Comparison of ENCODE assay signal across 8 cellular contexts in genomic region chr2:111725742-111726141, GRCh38.
DNase-seq lines count a peak whose midpoint lies in the region; ATAC-seq, FAIRE-seq and TF ChIP-seq lines count a peak whose summit lies in the region.
"Not testable (repeated sequence)": the region's sequence is repeated elsewhere in the genome, so short reads cannot be mapped to it uniquely, and the experiment has no call there.

No MANE protein-coding gene starts in this region.

- TF ChIP-seq CTCF in GM10248 (IDR thresholded peaks at IDR 0.05; ENCODE audit: control extremely low read depth, extremely low read depth, low read depth, missing control alignments) (peak; percentile 36), bronchial epithelial cell (IDR thresholded peaks at IDR 0.05; ENCODE audit: insufficient read depth, low read length, severe bottlenecking) (peak; percentile 41), heart left ventricle (IDR thresholded peaks at IDR 0.05) (peak in 3 of 12 donors; percentile 18 to 38 (median 23))
- not testable (repeated sequence) for TF ChIP-seq CTCF in activated B cell treated with CpG ODN at 0.5 μM for 24 hours (IDR thresholded peaks at IDR 0.05)

- H3K36me3 Mint-ChIP-seq in activated B cell treated with CpG ODN at 0.5 μM for 24 hours (ENCODE audit: low read depth); natural killer cell treated with Interleukin-12 subunit alpha and Interleukin-12 subunit beta and Interleukin-15 and Interleukin-18, amount 100 ng/mL, for 72 hours: not testable (repeated sequence)

- H3K4me3 ChIP-seq in bronchial epithelial cell (ENCODE audit: low read depth, low read length); heart left ventricle: not testable (repeated sequence)

- WGBS in heart left ventricle, 4 donors, result 82 to 86% (median 85%) methylated on average over 3 to 4 of the region's 6 CpGs; no CpG with 5 or more reads in 1 of the 4 donors

- H3K27ac ChIP-seq in heart left ventricle, result not testable (repeated sequence)

- POLR2A ChIA-PET in GM10248 (lab: Yijun Ruan, JAX); activated B cell treated with CpG ODN at 0.5 μM for 24 hours (lab: Charles Lee): not testable (repeated sequence)

- H3K36me3 ChIP-seq in bronchial epithelial cell (ENCODE audit: control insufficient read depth, insufficient read depth, low read length); heart left ventricle: not testable (repeated sequence)

- H3K27me3 Mint-ChIP-seq in activated B cell treated with CpG ODN at 0.5 μM for 24 hours; natural killer cell treated with Interleukin-12 subunit alpha and Interleukin-12 subunit beta and Interleukin-15 and Interleukin-18, amount 100 ng/mL, for 72 hours; stimulated activated naive CD8-positive, alpha-beta T cell treated with anti-CD3 and anti-CD28 coated beads, Interleukin-15, amount 100 ng/mL, for 72 hours: not testable (repeated sequence)

- TF ChIP-seq POLR2A in heart left ventricle (IDR thresholded peaks at IDR 0.05), result not testable (repeated sequence)

- intact Hi-C loops in activated B cell treated with CpG ODN at 0.5 μM for 24 hours (cut with micrococcal nuclease); heart left ventricle (cut with DNase I): not testable (repeated sequence)

- H3K27ac Mint-ChIP-seq in activated B cell treated with CpG ODN at 0.5 μM for 24 hours; natural killer cell treated with Interleukin-12 subunit alpha and Interleukin-12 subunit beta and Interleukin-15 and Interleukin-18, amount 100 ng/mL, for 72 hours; stimulated activated naive CD8-positive, alpha-beta T cell treated with anti-CD3 and anti-CD28 coated beads, Interleukin-15, amount 100 ng/mL, for 72 hours: not testable (repeated sequence)

- ATAC-seq in activated B cell treated with CpG ODN at 0.5 μM for 24 hours (ENCODE audit: low read depth), result peak; percentile 71
- ATAC-seq in heart left ventricle, result peak; percentile 82 to 89 (median 86)
- ATAC-seq in natural killer cell treated with Interleukin-12 subunit alpha and Interleukin-12 subunit beta and Interleukin-15 and Interleukin-18, amount 100 ng/mL, for 72 hours, result peak; percentile 44 to 60
- ATAC-seq in stimulated activated naive CD8-positive, alpha-beta T cell treated with anti-CD3 and anti-CD28 coated beads, Interleukin-15, amount 100 ng/mL, for 72 hours, result peak; percentile 71

- not testable (repeated sequence) for H3K9me3 Mint-ChIP-seq in activated B cell treated with CpG ODN at 0.5 μM for 24 hours; natural killer cell treated with Interleukin-12 subunit alpha and Interleukin-12 subunit beta and Interleukin-15 and Interleukin-18, amount 100 ng/mL, for 72 hours; stimulated activated naive CD8-positive, alpha-beta T cell treated with anti-CD3 and anti-CD28 coated beads, Interleukin-15, amount 100 ng/mL, for 72 hours

- H3K4me1 ChIP-seq in heart left ventricle, result not testable (repeated sequence)

- not testable (repeated sequence) for H3K4me1 Mint-ChIP-seq in activated B cell treated with CpG ODN at 0.5 μM for 24 hours; natural killer cell treated with Interleukin-12 subunit alpha and Interleukin-12 subunit beta and Interleukin-15 and Interleukin-18, amount 100 ng/mL, for 72 hours (ENCODE audit: low read depth in 2 of 2); stimulated activated naive CD8-positive, alpha-beta T cell treated with anti-CD3 and anti-CD28 coated beads, Interleukin-15, amount 100 ng/mL, for 72 hours

- H3K4me3 Mint-ChIP-seq in activated B cell treated with CpG ODN at 0.5 μM for 24 hours; natural killer cell treated with Interleukin-12 subunit alpha and Interleukin-12 subunit beta and Interleukin-15 and Interleukin-18, amount 100 ng/mL, for 72 hours; stimulated activated naive CD8-positive, alpha-beta T cell treated with anti-CD3 and anti-CD28 coated beads, Interleukin-15, amount 100 ng/mL, for 72 hours: not testable (repeated sequence)

- CTCF ChIA-PET in GM10248 (lab: Yijun Ruan, JAX); activated B cell treated with CpG ODN at 0.5 μM for 24 hours (lab: Charles Lee): not testable (repeated sequence)

- DNase-seq in GM10248 (ENCODE audit: extremely low spot score); activated B cell treated with CpG ODN at 0.5 μM for 24 hours; bronchial epithelial cell (ENCODE audit: low read depth); heart left ventricle; natural killer cell treated with Interleukin-12 subunit alpha and Interleukin-12 subunit beta and Interleukin-15 and Interleukin-18, amount 100 ng/mL, for 72 hours (ENCODE audit: low spot score); stimulated activated naive CD8-positive, alpha-beta T cell treated with anti-CD3 and anti-CD28 coated beads, Interleukin-15, amount 100 ng/mL, for 72 hours: not testable (repeated sequence)
- DNase-seq in HCEC 1CT (peak; percentile 50), NCI-H82 (lab: John Stamatoyannopoulos, UW) (peak; percentile 26)

- not testable (repeated sequence) for FAIRE-seq in bronchial epithelial cell (lab: Jason Lieb, UNC)

- not testable (repeated sequence) for H3K27me3 ChIP-seq in bronchial epithelial cell (ENCODE audit: control insufficient read depth, insufficient read depth, low read length); heart left ventricle

- H3K9me3 ChIP-seq in heart left ventricle, result not testable (repeated sequence)
